Comparison of ENCODE assay signal across 1 cellular context in genomic region chr1:23558140-23558871, GRCh38.
TF ChIP-seq lines count a peak whose summit lies in the region.

No MANE protein-coding gene starts in this region.

TF ChIP-seq in HEK293, 187 proteins besides CTCF, POLR2A, EP300 and RAD21 (continued from another document):
- TF ChIP-seq ZNF843 (tag by site-specific recombination; IDR thresholded peaks at IDR 0.05) (0 out of 2 replicates have a peak, but pooled peaks have one; percentile 18), MZF1 (tag by site-specific recombination; IDR thresholded peaks at IDR 0.05; ENCODE audit: borderline replicate concordance) (no peak), ZNF10 (tag by site-specific recombination; IDR thresholded peaks at IDR 0.05) (peak; percentile 62; the same call in 1 of the 2 replicates), ZSCAN23 (tag by site-specific recombination; IDR thresholded peaks at IDR 0.05) (no peak), ZNF626 (tag by site-specific recombination; IDR thresholded peaks at IDR 0.05) (no peak), WT1 (tag by site-specific recombination; IDR thresholded peaks at IDR 0.05) (peak; percentile 71; the same call in 1 of the 2 replicates), ZNF48 (tag by site-specific recombination; IDR thresholded peaks at IDR 0.05) (no peak), FEZF1 (tag by site-specific recombination; IDR thresholded peaks at IDR 0.05) (peak; percentile 30; the same call in 1 of the 2 replicates), GLIS1 (tag by site-specific recombination; IDR thresholded peaks at IDR 0.05) (peak; percentile 98), ZNF561 (tag by site-specific recombination; IDR thresholded peaks at IDR 0.05; ENCODE audit: borderline replicate concordance) (0 out of 2 replicates have a peak, but pooled peaks have one; percentile 46), PATZ1 (tag by site-specific recombination; IDR thresholded peaks at IDR 0.05) (peak; percentile 97), MYNN (tag by site-specific recombination; IDR thresholded peaks at IDR 0.05; ENCODE audit: borderline replicate concordance) (peak; percentile 20; the same call in 1 of the 2 replicates), ZBTB48 (tag by site-specific recombination; IDR thresholded peaks at IDR 0.05) (peak; percentile 38; the same call in 1 of the 2 replicates), GFI1B (tag by site-specific recombination; IDR thresholded peaks at IDR 0.05) (0 out of 2 replicates have a peak, but pooled peaks have one; percentile 18), GLI2 (tag by site-specific recombination; IDR thresholded peaks at IDR 0.05; ENCODE audit: borderline replicate concordance, low read depth) (no peak), ZNF629 (tag by site-specific recombination; IDR thresholded peaks at IDR 0.05) (peak; percentile 80), ZBTB7A (tag by site-specific recombination; IDR thresholded peaks at IDR 0.05; ENCODE audit: low read depth) (no peak), ZNF513 (tag by site-specific recombination; IDR thresholded peaks at IDR 0.05) (no peak), OVOL3 (tag by site-specific recombination; IDR thresholded peaks at IDR 0.05) (no peak), KLF10 (tag by site-specific recombination; IDR thresholded peaks at IDR 0.05) (peak; percentile 77), ZNF501 (tag by site-specific recombination; IDR thresholded peaks at IDR 0.05) (peak; percentile 55; the same call in 1 of the 2 replicates), ZIC2 (tag by site-specific recombination; IDR thresholded peaks at IDR 0.05) (peak; percentile 77), ZNF398 (tag by site-specific recombination; IDR thresholded peaks at IDR 0.05) (peak; percentile 79), PRDM10 (tag by site-specific recombination; IDR thresholded peaks at IDR 0.05) (peak; percentile 99), ZNF248 (tag by site-specific recombination; IDR thresholded peaks at IDR 0.05) (no peak), KLF17 (tag by site-specific recombination; IDR thresholded peaks at IDR 0.05) (peak; percentile 82; the same call in 1 of the 2 replicates), ZNF335 (tag by site-specific recombination; conservative IDR thresholded peaks at IDR 0.05) (peak; percentile 97)
